Comparison of ENCODE assay signal across 8 cellular contexts in the genomic region with DNA sequence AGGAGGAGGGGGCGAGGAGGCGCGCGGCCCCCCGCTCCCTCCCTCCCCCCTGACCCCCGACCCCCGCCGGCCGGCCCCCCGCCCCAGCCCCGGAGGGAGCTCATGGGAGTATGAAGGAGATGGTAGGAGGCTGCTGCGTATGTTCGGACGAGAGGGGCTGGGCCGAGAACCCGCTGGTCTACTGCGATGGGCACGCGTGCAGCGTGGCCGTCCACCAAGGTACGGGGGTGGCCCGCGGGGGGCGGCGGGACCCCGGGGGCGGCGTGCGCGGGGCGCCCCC. TPM values are rescaled to one million over a fixed set of nuclear protein-coding genes. Genes with fewer than 3 reads are reported as not detected.
DNase-seq lines count a peak whose midpoint lies in the region; ATAC-seq lines count a peak whose summit lies in the region.

No MANE protein-coding gene starts in this region.

- peak overlapping the region; percentile 97 for H3K27ac ChIP-seq in thymus (ENCODE audit: low read depth)

- WGBS in thymus, result 1% methylated on average over 32 of the region's 32 CpGs

- no peaks in the 10 kb centered on the region for H3K27me3 ChIP-seq in thymus (ENCODE audit: control insufficient read depth, insufficient read depth)

- intact Hi-C loops in activated T-helper 2 cell treated with anti-CD3 and anti-CD28 coated beads, Interferon-gamma antibody, Interleukin-2, Interleukin-4, amounts not matched to agents 10 μg/mL and 5 μg/mL and 100 μg/mL, durations not matched to agents 14 hours and 24 hours and 36 hours (cut with micrococcal nuclease), result no loop called here

- peak overlapping the region; percentile 93 for H3K4me3 Mint-ChIP-seq in activated CD4-positive, alpha-beta T cell treated with anti-CD3 and anti-CD28 coated beads, Interleukin-2, amount 10 ng/mL, durations not matched to agents 7 days and 5 days
- peak overlapping the region; percentile 92 for H3K4me3 Mint-ChIP-seq in activated T-helper 2 cell treated with anti-CD3 and anti-CD28 coated beads, Interferon-gamma antibody, Interleukin-2, Interleukin-4, amounts not matched to agents 10 μg/mL and 5 μg/mL and 100 μg/mL, durations not matched to agents 14 hours and 24 hours and 36 hours (ENCODE audit: low read depth)
- H3K4me3 Mint-ChIP-seq in immature natural killer cell, result peak overlapping the region; percentile 74 to 99 (median 97)

- no peak for DNase-seq in activated CD4-positive, alpha-beta T cell treated with anti-CD3 and anti-CD28 coated beads, Interleukin-2, amount 10 ng/mL, durations not matched to agents 7 days and 5 days
- DNase-seq in activated CD4-positive, alpha-beta T cell treated with anti-CD3 and anti-CD28 coated beads for 48 hours, result no peak
- DNase-seq in activated T-helper 2 cell treated with anti-CD3 and anti-CD28 coated beads, Interferon-gamma antibody, Interleukin-2, Interleukin-4, amounts not matched to agents 10 μg/mL and 5 μg/mL and 100 μg/mL, durations not matched to agents 14 hours and 24 hours and 36 hours (ENCODE audit: low spot score), result no peak
- DNase-seq in immature natural killer cell, result no peak

- no peaks in the 10 kb centered on the region for H3K27me3 Mint-ChIP-seq in activated CD4-positive, alpha-beta T cell treated with anti-CD3 and anti-CD28 coated beads, Interleukin-2, amount 10 ng/mL, durations not matched to agents 7 days and 5 days
- no peaks in the 10 kb centered on the region for H3K27me3 Mint-ChIP-seq in activated T-helper 2 cell treated with anti-CD3 and anti-CD28 coated beads, Interferon-gamma antibody, Interleukin-2, Interleukin-4, amounts not matched to agents 10 μg/mL and 5 μg/mL and 100 μg/mL, durations not matched to agents 14 hours and 24 hours and 36 hours (ENCODE audit: low read depth)
- peaks cover 9 to 29% (median 16%) of the 10 kb centered on the region in 3 donors for H3K27me3 Mint-ChIP-seq in immature natural killer cell (ENCODE audit: low read depth in 3 of 3)

- H3K4me1 ChIP-seq in thymus (ENCODE audit: control insufficient read depth, insufficient read depth, low read length), result peaks cover 18% of the 10 kb centered on the region

- POLR2A ChIA-PET in activated CD4-positive, alpha-beta T cell treated with anti-CD3 and anti-CD28 coated beads, Interleukin-2, amount 10 ng/mL, durations not matched to agents 7 days and 5 days (lab: Charles Lee), result interaction anchor here (0.6 to 1.6 kb wide), 3 partner anchors 13 to 40 kb away, joined by 3 to 7 read pairs (median 4); no protein-coding TSS in a partner anchor

- H3K9me3 Mint-ChIP-seq in activated CD4-positive, alpha-beta T cell treated with anti-CD3 and anti-CD28 coated beads, Interleukin-2, amount 10 ng/mL, durations not matched to agents 7 days and 5 days, result no peaks in the 10 kb centered on the region
- peaks cover under 1% of the 10 kb centered on the region for H3K9me3 Mint-ChIP-seq in activated T-helper 2 cell treated with anti-CD3 and anti-CD28 coated beads, Interferon-gamma antibody, Interleukin-2, Interleukin-4, amounts not matched to agents 10 μg/mL and 5 μg/mL and 100 μg/mL, durations not matched to agents 14 hours and 24 hours and 36 hours
- no peaks in the 10 kb centered on the region for H3K9me3 Mint-ChIP-seq in immature natural killer cell

- H3K4me3 ChIP-seq in thymus (ENCODE audit: low read length), result peak overlapping the region; percentile 94

- CTCF ChIA-PET in activated CD4-positive, alpha-beta T cell treated with anti-CD3 and anti-CD28 coated beads, Interleukin-2, amount 10 ng/mL, durations not matched to agents 7 days and 5 days (lab: Charles Lee), result interaction anchor here (1.4 to 1.9 kb wide), 4 partner anchors 10 to 29 kb away, joined by 3 to 8 read pairs (median 7); no protein-coding TSS in a partner anchor

- H3K4me1 Mint-ChIP-seq in activated CD4-positive, alpha-beta T cell treated with anti-CD3 and anti-CD28 coated beads, Interleukin-2, amount 10 ng/mL, durations not matched to agents 7 days and 5 days, result peaks cover 51% of the 10 kb centered on the region
- peaks cover 46% of the 10 kb centered on the region for H3K4me1 Mint-ChIP-seq in activated T-helper 2 cell treated with anti-CD3 and anti-CD28 coated beads, Interferon-gamma antibody, Interleukin-2, Interleukin-4, amounts not matched to agents 10 μg/mL and 5 μg/mL and 100 μg/mL, durations not matched to agents 14 hours and 24 hours and 36 hours (ENCODE audit: low read depth)
- H3K4me1 Mint-ChIP-seq in immature natural killer cell, result peaks cover 65 to 76% of the 10 kb centered on the region in 2 donors

- no peak for ATAC-seq in HG03439 (IDR thresholded peaks at IDR 0.05; ENCODE audit: unreplicated experiment)
- ATAC-seq in HG02840 (IDR thresholded peaks at IDR 0.05; ENCODE audit: low FRiP score, unreplicated experiment), result no peak
- ATAC-seq in GM21529 (IDR thresholded peaks at IDR 0.05; ENCODE audit: unreplicated experiment), result no peak

- H3K36me3 ChIP-seq in thymus (ENCODE audit: control insufficient read depth, insufficient read depth), result peaks cover 28% of the 10 kb centered on the region

- peaks cover 38% of the 10 kb centered on the region for H3K36me3 Mint-ChIP-seq in activated CD4-positive, alpha-beta T cell treated with anti-CD3 and anti-CD28 coated beads, Interleukin-2, amount 10 ng/mL, durations not matched to agents 7 days and 5 days (ENCODE audit: low read depth)
- H3K36me3 Mint-ChIP-seq in activated T-helper 2 cell treated with anti-CD3 and anti-CD28 coated beads, Interferon-gamma antibody, Interleukin-2, Interleukin-4, amounts not matched to agents 10 μg/mL and 5 μg/mL and 100 μg/mL, durations not matched to agents 14 hours and 24 hours and 36 hours (ENCODE audit: low read depth), result peaks cover 45% of the 10 kb centered on the region
- H3K36me3 Mint-ChIP-seq in immature natural killer cell, result peaks cover 10 to 20% (median 14%) of the 10 kb centered on the region in 3 donors

- H3K9me3 ChIP-seq in thymus (ENCODE audit: control insufficient read depth), result no peaks in the 10 kb centered on the region

- H3K27ac Mint-ChIP-seq in activated CD4-positive, alpha-beta T cell treated with anti-CD3 and anti-CD28 coated beads, Interleukin-2, amount 10 ng/mL, durations not matched to agents 7 days and 5 days, result peak overlapping the region; percentile 75
- no peak overlapping the region for H3K27ac Mint-ChIP-seq in activated T-helper 2 cell treated with anti-CD3 and anti-CD28 coated beads, Interferon-gamma antibody, Interleukin-2, Interleukin-4, amounts not matched to agents 10 μg/mL and 5 μg/mL and 100 μg/mL, durations not matched to agents 14 hours and 24 hours and 36 hours
- H3K27ac Mint-ChIP-seq in immature natural killer cell, result peak overlapping the region in 5 of 6 donors; percentile 48 to 84 (median 64)

RNA-seq across cellular contexts. Expression of gene MLLT6, which starts 0.4 kb away (rescaled TPM):
- total RNA-seq in activated CD4-positive, alpha-beta T cell treated with anti-CD3 and anti-CD28 coated beads, Interleukin-2, amount 10 ng/mL, durations not matched to agents 7 days and 5 days, result 100 to 1,000 TPM; 251 to 264 TPM
- 211 and 213 TPM in 2 replicates for total RNA-seq in activated T-helper 2 cell treated with anti-CD3 and anti-CD28 coated beads, Interferon-gamma antibody, Interleukin-2, Interleukin-4, amounts not matched to agents 10 μg/mL and 5 μg/mL and 100 μg/mL, durations not matched to agents 14 hours and 24 hours and 36 hours
- polyA plus RNA-seq in immature natural killer cell (10 to 100 TPM in 1 of 3 donors, 1 to 10 TPM in 2; 3.8 to 24.5 (median 7.4) TPM), thymus (124 TPM)

RNA-seq across cellular contexts. Expression of gene CISD3, which starts 24.7 kb away (rescaled TPM):
- total RNA-seq in activated CD4-positive, alpha-beta T cell treated with anti-CD3 and anti-CD28 coated beads, Interleukin-2, amount 10 ng/mL, durations not matched to agents 7 days and 5 days, result 10 to 100 TPM; 45.7 to 46.3 TPM
- total RNA-seq in activated T-helper 2 cell treated with anti-CD3 and anti-CD28 coated beads, Interferon-gamma antibody, Interleukin-2, Interleukin-4, amounts not matched to agents 10 μg/mL and 5 μg/mL and 100 μg/mL, durations not matched to agents 14 hours and 24 hours and 36 hours, result 32.2 and 37.0 TPM in 2 replicates
- polyA plus RNA-seq in immature natural killer cell, result 100 to 1,000 TPM; 143 to 197 (median 160) TPM
- polyA plus RNA-seq in thymus, result 22.5 TPM

RNA-seq across cellular contexts. Expression of gene EPOP, which starts 30.7 kb away (rescaled TPM):
- 1 to 10 TPM; 7.5 to 7.8 TPM for total RNA-seq in activated CD4-positive, alpha-beta T cell treated with anti-CD3 and anti-CD28 coated beads, Interleukin-2, amount 10 ng/mL, durations not matched to agents 7 days and 5 days
- total RNA-seq in activated T-helper 2 cell treated with anti-CD3 and anti-CD28 coated beads, Interferon-gamma antibody, Interleukin-2, Interleukin-4, amounts not matched to agents 10 μg/mL and 5 μg/mL and 100 μg/mL, durations not matched to agents 14 hours and 24 hours and 36 hours, result 34.9 TPM in 2 replicates
- polyA plus RNA-seq in immature natural killer cell, result not detected
- polyA plus RNA-seq in thymus, result 4.3 TPM

RNA-seq across cellular contexts. Expression of gene PCGF2, which starts 42.7 kb away (rescaled TPM):
- total RNA-seq in activated CD4-positive, alpha-beta T cell treated with anti-CD3 and anti-CD28 coated beads, Interleukin-2, amount 10 ng/mL, durations not matched to agents 7 days and 5 days, result under 1 TPM; 0.22 to 0.23 TPM
- total RNA-seq in activated T-helper 2 cell treated with anti-CD3 and anti-CD28 coated beads, Interferon-gamma antibody, Interleukin-2, Interleukin-4, amounts not matched to agents 10 μg/mL and 5 μg/mL and 100 μg/mL, durations not matched to agents 14 hours and 24 hours and 36 hours, result 5.8 and 7.4 TPM in 2 replicates
- polyA plus RNA-seq in immature natural killer cell, result not detected
- 12.6 TPM for polyA plus RNA-seq in thymus

RNA-seq across cellular contexts. Expression of gene PSMB3, which starts 47.1 kb away (rescaled TPM):
- 100 to 1,000 TPM; 262 to 294 TPM for total RNA-seq in activated CD4-positive, alpha-beta T cell treated with anti-CD3 and anti-CD28 coated beads, Interleukin-2, amount 10 ng/mL, durations not matched to agents 7 days and 5 days
- total RNA-seq in activated T-helper 2 cell treated with anti-CD3 and anti-CD28 coated beads, Interferon-gamma antibody, Interleukin-2, Interleukin-4, amounts not matched to agents 10 μg/mL and 5 μg/mL and 100 μg/mL, durations not matched to agents 14 hours and 24 hours and 36 hours, result 337 and 342 TPM in 2 replicates
- polyA plus RNA-seq in immature natural killer cell (100 to 1,000 TPM; 509 to 821 (median 662) TPM), thymus (206 TPM)
